16 cellular contexts compared by ENCODE assay signal in the genomic region with DNA sequence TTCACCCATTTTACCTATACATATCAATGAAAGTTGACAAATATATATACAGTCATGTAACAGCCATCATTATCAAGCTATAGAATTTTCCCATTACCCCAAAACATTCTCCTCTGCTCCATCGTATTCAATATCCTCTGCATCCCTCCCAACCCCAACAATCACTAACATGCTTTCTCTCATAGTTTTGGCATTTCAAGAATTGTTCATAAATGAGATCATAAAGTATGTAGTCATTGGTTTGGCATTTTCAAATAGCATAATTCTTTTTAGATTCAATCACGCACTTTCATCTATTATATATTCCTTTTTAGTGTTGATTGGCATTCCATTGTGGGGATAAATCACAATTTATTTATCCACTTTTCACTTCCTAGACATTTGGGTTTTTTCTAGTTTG.
DNase-seq lines count a peak whose midpoint lies in the region; ATAC-seq lines count a peak whose summit lies in the region.
"Had no signal": no experiment of that assay in that cellular context is flagged by ENCODE, and none has a peak within 500 bp of the region (broad histone marks: within the 10 kb centered on the region; RNA-seq: fewer than 3 reads in every experiment).

No MANE protein-coding gene starts in this region.

- peak; percentile 65 for DNase-seq in AG08395 (ENCODE audit: low spot score)
- peak; percentile 57 for DNase-seq in HT1080 (ENCODE audit: low read depth)
- peak; percentile 40 for DNase-seq in astrocyte of the hippocampus (ENCODE audit: low read depth, low spot score)
- peak; percentile 28 for DNase-seq in iris pigment epithelial cell (ENCODE audit: low read depth)
- no peak for DNase-seq in NK-92 (lab: John Stamatoyannopoulos, UW; ENCODE audit: unreplicated experiment)
- DNase-seq in activated T-cell treated with anti-CD3 and anti-CD28 coated beads, Interleukin-2, amount 50 U/mL, for 1 hour = no peak
- DNase-seq: activated CD8-positive, alpha-beta T cell treated with anti-CD3 and anti-CD28 coated beads, Interleukin-2, amount 10 ng/mL, durations not matched to agents 7 days and 5 days; activated T-cell treated with anti-CD3 and anti-CD28 coated beads, Interleukin-2, amount 50 U/mL, for 72 hours; CD8-positive, alpha-beta T cell; NCI-H1048; NCI-H69; stimulated activated CD4-positive, alpha-beta T cell treated with anti-CD3 and anti-CD28 coated beads, Interleukin-4, amount 100 ng/mL, for 24 hours; T-helper 9 cell; upper lobe of left lung had no signal

- ATAC-seq in HG02588 (IDR thresholded peaks at IDR 0.05; ENCODE audit: unreplicated experiment) = no peak
- no peak for ATAC-seq in GM21515 (IDR thresholded peaks at IDR 0.05; ENCODE audit: unreplicated experiment)
- ATAC-seq: activated CD8-positive, alpha-beta T cell treated with anti-CD3 and anti-CD28 coated beads, Interleukin-2, amount 10 ng/mL, durations not matched to agents 7 days and 5 days; activated T-cell treated with anti-CD3 and anti-CD28 coated beads, Interleukin-2, amount 50 U/mL, for 72 hours; CD8-positive, alpha-beta T cell had no signal

Comparison
In these comparisons a context has a peak if more than half of its experiments do, and no peak if none do; other contexts are left out.
1. DNase-seq: peak in AG08395 (single experiment), HT1080 (single experiment), astrocyte of the hippocampus (single experiment) and iris pigment epithelial cell (single experiment); none in NK-92 (single experiment) and activated T-cell treated with anti-CD3 and anti-CD28 coated beads, Interleukin-2, amount 50 U/mL, for 1 hour (single experiment).